ENCODE assay signal across 12 cellular contexts in the genomic region with DNA sequence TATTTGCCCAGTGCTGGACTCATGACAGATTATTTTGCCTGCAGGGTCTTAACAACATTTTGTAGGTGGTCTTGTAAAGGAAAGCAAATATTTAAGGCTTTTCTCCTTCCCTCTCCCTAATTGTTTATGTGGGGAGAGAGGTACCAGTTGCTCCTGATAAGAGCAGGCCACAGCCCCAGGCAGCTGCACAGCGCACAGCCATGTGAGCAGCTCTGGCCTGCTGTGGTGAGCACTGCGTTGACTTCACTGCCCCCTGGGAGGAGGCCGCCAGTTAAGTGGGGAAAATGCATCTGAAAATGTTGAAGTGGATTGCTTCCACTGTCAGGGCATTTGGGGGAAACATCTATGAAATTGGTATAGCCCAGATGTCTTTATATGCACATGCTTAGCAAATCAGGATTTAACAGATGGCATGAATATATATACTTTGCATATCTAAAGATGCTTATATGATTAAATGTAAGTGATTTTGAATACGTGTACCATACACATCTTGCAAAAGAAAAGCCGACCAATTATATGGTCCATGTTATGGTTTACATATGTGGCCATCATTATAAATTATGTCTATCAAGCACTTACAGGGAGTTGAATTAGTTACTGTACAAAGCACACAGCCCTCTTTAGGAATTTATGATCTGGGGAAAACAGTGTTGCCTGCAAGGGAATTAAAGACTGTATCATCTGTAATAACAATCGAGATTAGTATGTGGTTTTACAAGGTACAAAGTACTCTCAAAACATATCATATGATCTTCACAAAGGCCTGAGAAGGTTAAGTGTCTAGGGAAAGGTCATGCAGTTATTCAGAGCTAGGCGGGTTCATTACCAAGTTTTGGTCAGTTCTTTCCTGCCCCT.
DNase-seq lines count a peak whose midpoint lies in the region; ATAC-seq and TF ChIP-seq lines count a peak whose summit lies in the region.
"Had no signal": no experiment of that assay in that cellular context is flagged by ENCODE, and none has a peak within 500 bp of the region (broad histone marks: within the 10 kb centered on the region; RNA-seq: fewer than 3 reads in every experiment).

No MANE protein-coding gene starts in this region.

- H3K36me3 Mint-ChIP-seq in osteocyte (ENCODE audit: unreplicated experiment), result no peaks in the 10 kb centered on the region
- H3K36me3 Mint-ChIP-seq: naive B cell had no signal

- H3K27me3 Mint-ChIP-seq in osteocyte (ENCODE audit: unreplicated experiment), result peaks cover 17% of the 10 kb centered on the region

- no peak overlapping the region for H3K4me3 Mint-ChIP-seq in osteocyte (ENCODE audit: unreplicated experiment)
- H3K4me3 Mint-ChIP-seq: naive B cell had no signal

- no peak overlapping the region for H3K27ac Mint-ChIP-seq in osteocyte (ENCODE audit: unreplicated experiment)

- ATAC-seq in HG03280 (IDR thresholded peaks at IDR 0.05; ENCODE audit: unreplicated experiment) (no peak), HG03460 (IDR thresholded peaks at IDR 0.05; ENCODE audit: unreplicated experiment) (no peak), GM21717 (IDR thresholded peaks at IDR 0.05; ENCODE audit: unreplicated experiment) (no peak)

- DNase-seq in H4 (ENCODE audit: low spot score) (peak; percentile 25), NCI-H2107 treated with DMSO at 0.1 percent for 48 hours (lab: John Stamatoyannopoulos, UW; ENCODE audit: unreplicated experiment) (peak; percentile 48), osteocyte (ENCODE audit: extremely low spot score, unreplicated experiment) (peak; percentile 59)
- no peak for DNase-seq in stimulated activated CD4-positive, alpha-beta T cell treated with anti-CD3 and anti-CD28 coated beads, Interleukin-1b, Interleukin-23, amount 100 ng/mL, for 48 hours
- DNase-seq: KBM-7; naive B cell; stimulated activated CD4-positive, alpha-beta T cell treated with anti-CD3 and anti-CD28 coated beads, Interleukin-4, amount 100 ng/mL, for 1 hour had no signal

- H3K4me1 Mint-ChIP-seq in osteocyte (ENCODE audit: unreplicated experiment), result peaks cover 57% of the 10 kb centered on the region

- TF ChIP-seq CTCF in VCaP (conservative IDR thresholded peaks at IDR 0.05) (no peak), osteocyte (IDR thresholded peaks at IDR 0.05) (no peak)

- H3K9me3 Mint-ChIP-seq in osteocyte (ENCODE audit: unreplicated experiment), result no peaks in the 10 kb centered on the region
- H3K9me3 Mint-ChIP-seq: naive B cell had no signal

- peak overlapping the region; percentile 36; the same call in 1 of the 2 replicates for H3K27ac ChIP-seq in VCaP
- H3K27ac ChIP-seq: upper lobe of left lung had no signal
